Comparison of ENCODE assay signal across 2 cellular contexts in genomic region chr3:48426401-48426909, GRCh38.
TF ChIP-seq lines count a peak whose summit lies in the region.

No MANE protein-coding gene starts in this region.

TF ChIP-seq in IMR-90, 13 proteins besides CTCF, POLR2A, EP300 and RAD21:
- no peak for TF ChIP-seq MAZ (IDR thresholded peaks at IDR 0.05; ENCODE audit: borderline replicate concordance, low read depth, low read length)

TF ChIP-seq in H1, 55 proteins besides CTCF, POLR2A, EP300 and RAD21:
- no peak for TF ChIP-seq EZH2 (IDR thresholded peaks at IDR 0.05; ENCODE audit: low read depth, low read length, severe bottlenecking)
